11 cellular contexts compared by ENCODE assay signal in the genomic region with DNA sequence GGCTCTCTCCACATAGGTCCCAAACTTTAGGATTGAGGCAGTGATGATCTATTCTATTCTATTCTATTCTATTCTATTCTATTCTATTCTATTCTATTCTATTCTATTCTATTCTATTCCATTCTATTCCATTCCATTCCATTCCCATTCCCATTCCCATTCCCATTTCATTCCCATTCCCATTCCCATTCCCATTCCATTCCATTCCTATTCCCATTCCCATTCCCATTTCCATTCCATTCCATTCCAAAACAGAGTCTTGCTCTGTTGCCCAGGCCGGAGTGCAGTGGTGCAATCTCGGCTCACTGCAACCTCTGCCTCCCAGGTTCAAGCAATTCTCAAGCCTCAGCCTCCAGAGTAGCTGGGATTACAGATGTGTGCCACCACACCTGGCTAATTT. TPM values are rescaled to one million over a fixed set of nuclear protein-coding genes. Genes with fewer than 3 reads are reported as not detected.
"Had no signal": no experiment of that assay in that cellular context is flagged by ENCODE, and none has a peak within 500 bp of the region (broad histone marks: within the 10 kb centered on the region; RNA-seq: fewer than 3 reads in every experiment).

No MANE protein-coding gene starts in this region.

RNA-seq across cellular contexts. Expression of a gene that starts 9.5 kb away (rescaled TPM):
- total RNA-seq: OCI-LY7, PC-3, PC-9, Peyer's patch, Right ventricle myocardium inferior, Right ventricle myocardium superior, RPMI7951, SJCRH30, SJSA1, SK-MEL-5 had no signal
- polyA plus RNA-seq: SK-N-SH had no signal

RNA-seq across cellular contexts. Expression of a gene that starts 32.2 kb away (rescaled TPM):
- total RNA-seq: OCI-LY7, Peyer's patch, Right ventricle myocardium inferior, Right ventricle myocardium superior, SJCRH30, SJSA1, SK-MEL-5 had no signal
- polyA plus RNA-seq: SK-N-SH had no signal
